In the genomic region with DNA sequence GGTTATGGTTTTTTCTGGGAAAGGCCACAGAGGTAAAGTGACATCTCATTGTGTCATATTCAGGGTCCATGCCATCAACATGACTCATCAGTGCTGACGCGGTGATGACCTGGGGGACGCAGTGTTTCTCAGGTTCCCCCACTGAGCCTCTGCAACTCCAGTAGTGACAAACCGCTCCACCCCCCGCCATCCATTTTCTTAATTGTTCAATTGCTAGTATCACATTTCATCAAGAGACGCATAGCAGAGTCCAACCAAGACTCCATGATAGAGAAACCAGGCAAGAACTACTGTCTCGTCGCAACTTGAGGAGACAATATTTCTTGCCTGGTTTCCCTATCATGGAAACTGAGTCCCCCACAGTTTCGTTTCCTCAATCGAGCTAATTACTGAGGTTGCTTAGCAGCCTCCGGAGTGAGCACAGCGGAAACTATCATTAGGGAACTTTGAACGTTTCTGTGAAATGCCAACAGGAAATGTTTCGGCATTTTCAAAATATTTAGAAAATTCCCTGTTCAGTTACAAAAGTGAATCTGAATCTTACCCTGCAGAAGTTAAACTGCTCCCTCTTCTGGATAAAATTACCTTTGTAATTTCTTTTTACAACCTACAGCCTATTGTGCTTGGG, we compare ENCODE assay signal across 8 cellular contexts. TPM values are rescaled to one million over a fixed set of nuclear protein-coding genes. Genes with fewer than 3 reads are reported as not detected.
A peak's percentile ranks its signal among the peaks of the same experiment; 100 is the strongest.
DNase-seq lines count a peak whose midpoint lies in the region; ATAC-seq, FAIRE-seq and TF ChIP-seq lines count a peak whose summit lies in the region.

No MANE protein-coding gene starts in this region.

- TF ChIP-seq POLR2A in esophagus squamous epithelium (IDR thresholded peaks at IDR 0.05) (no peak), testis (IDR thresholded peaks at IDR 0.05) (no peak)

- peak overlapping the region; percentile 38 to 82 (median 76) for H3K27ac ChIP-seq in esophagus squamous epithelium
- H3K27ac ChIP-seq in neural progenitor cell: no peak overlapping the region
- peak overlapping the region; percentile 67 to 86 for H3K27ac ChIP-seq in testis

- peak overlapping the region; percentile 72 for H3K27ac Mint-ChIP-seq in neural progenitor cell

- peak overlapping the region; percentile 84 for H2AFZ ChIP-seq in neural progenitor cell (replicated peaks)

- H3K27me3 Mint-ChIP-seq in neural progenitor cell (ENCODE audit: insufficient read depth, low read depth): peaks cover 2% of the 10 kb centered on the region

- H3K36me3 Mint-ChIP-seq in neural progenitor cell: no peaks in the 10 kb centered on the region

- TF ChIP-seq CTCF in esophagus squamous epithelium (IDR thresholded peaks at IDR 0.05) (peak in 5 of 6 experiments; percentile 17 to 54 (median 33)), neural progenitor cell (IDR thresholded peaks at IDR 0.05) (peak; percentile 33), testis (IDR thresholded peaks at IDR 0.05) (peak in 2 of 3 experiments; percentile 16 to 31)

- H3K9me3 Mint-ChIP-seq in neural progenitor cell: no peaks in the 10 kb centered on the region

- peaks cover 55% of the 10 kb centered on the region for H3K4me1 Mint-ChIP-seq in neural progenitor cell

- H3K36me3 ChIP-seq in esophagus squamous epithelium (no peaks in the 10 kb centered on the region), neural progenitor cell (no peaks in the 10 kb centered on the region), testis (ENCODE audit: low read depth, missing control alignments) (no peaks in the 10 kb centered on the region)

- H3K4me3 Mint-ChIP-seq in neural progenitor cell: no peak overlapping the region

- no peaks in the 10 kb centered on the region for H4K20me1 ChIP-seq in neural progenitor cell (ENCODE audit: low read depth)

- 13 to 23% methylated on average over 14 of the region's 14 CpGs for WGBS in esophagus squamous epithelium, 2 donors
- WGBS in testis, 2 donors: 30 to 39% methylated on average over 14 of the region's 14 CpGs

- intact Hi-C loops in esophagus squamous epithelium (cut with DNase I) (loop anchor here (5.0 kb wide), 2 partner anchors 63 to 78 kb away; no protein-coding TSS in a partner anchor), testis (cut with DNase I; ENCODE audit: low total_unique reads) (no loop called here)

- peak; percentile 90 for DNase-seq in NOMO-1 treated with DMSO at 0.1 percent for 48 hours (lab: John Stamatoyannopoulos, UW; ENCODE audit: unreplicated experiment)
- peak; percentile 85 for DNase-seq in activated CD8-positive, alpha-beta memory T cell treated with anti-CD3 and anti-CD28 coated beads, Interleukin-2, amount 50 U/mL, for 48 hours
- DNase-seq in esophagus squamous epithelium (lab: John Stamatoyannopoulos, UW): no peak
- peak; percentile 31 for DNase-seq in neural progenitor cell (ENCODE audit: low spot score)
- DNase-seq in testis: no peak
- DNase-seq in HPDE6-E6E7 (ENCODE audit: extremely low spot score): no peak

- H3K9ac ChIP-seq in neural progenitor cell: no peak overlapping the region

- FAIRE-seq in A204.1 (lab: Jason Lieb, UNC): peak; percentile 96

- H3K4me1 ChIP-seq in esophagus squamous epithelium (peaks cover 7 to 61% (median 21%) of the 10 kb centered on the region in 3 donors), neural progenitor cell (peaks cover 23% of the 10 kb centered on the region), testis (peaks cover 46% of the 10 kb centered on the region)

- peaks cover 7% of the 10 kb centered on the region for H3F3A ChIP-seq in neural progenitor cell (ENCODE audit: low read depth)

- no peaks in the 10 kb centered on the region for H3K27me3 ChIP-seq in esophagus squamous epithelium
- H3K27me3 ChIP-seq in neural progenitor cell: no peaks in the 10 kb centered on the region
- H3K27me3 ChIP-seq in testis: no peaks in the 10 kb centered on the region

- ATAC-seq in GM19463 (IDR thresholded peaks at IDR 0.05; ENCODE audit: unreplicated experiment): peak; percentile 26

- no peaks in the 10 kb centered on the region for H3K79me2 ChIP-seq in neural progenitor cell (ENCODE audit: low read depth)

- H3K4me3 ChIP-seq in esophagus squamous epithelium (peak overlapping the region; percentile 7 to 62 (median 38)), neural progenitor cell (peak overlapping the region; percentile 6), testis (no peak overlapping the region)

- H3K9me3 ChIP-seq in esophagus squamous epithelium (no peaks in the 10 kb centered on the region), neural progenitor cell (ENCODE audit: low read depth) (no peaks in the 10 kb centered on the region), testis (no peaks in the 10 kb centered on the region)

- peak overlapping the region; percentile 61 for H3K4me2 ChIP-seq in neural progenitor cell

RNA-seq across cellular contexts. Expression of a gene that starts 12.2 kb away (rescaled TPM):
- total RNA-seq in esophagus squamous epithelium (1,000 to 10,000 TPM in 1 of 4 donors, 100 to 1,000 TPM in 3; 284 to 1,204 (median 702) TPM), neural progenitor cell (ENCODE audit: low replicate concordance) (9.4 and 14.5 TPM in 2 replicates), testis (10 to 100 TPM; 15.0 to 19.6 TPM)
- polyA plus RNA-seq in testis (ENCODE audit: insufficient read depth, low read depth, low replicate concordance): 19.4 TPM

RNA-seq across cellular contexts. Expression of a gene that starts 49.2 kb away (rescaled TPM):
- total RNA-seq in esophagus squamous epithelium (10 to 100 TPM in 2 of 4 donors, 1 to 10 TPM in 2; 7.5 to 40.4 (median 12.1) TPM), neural progenitor cell (ENCODE audit: low replicate concordance) (0.59 and 0.94 TPM in 2 replicates), testis (10 to 100 TPM; 33.9 to 60.0 TPM)
- polyA plus RNA-seq in testis (ENCODE audit: insufficient read depth, low read depth, low replicate concordance): 19.1 TPM

Comparison
In these comparisons a context has a peak if more than half of its experiments do, and no peak if none do; other contexts are left out.
1. DNase-seq: peak in NOMO-1 treated with DMSO at 0.1 percent for 48 hours (single experiment), activated CD8-positive, alpha-beta memory T cell treated with anti-CD3 and anti-CD28 coated beads, Interleukin-2, amount 50 U/mL, for 48 hours (single experiment) and neural progenitor cell (single experiment); none in esophagus squamous epithelium (single experiment), testis (single experiment) and HPDE6-E6E7 (single experiment).
2. H3K4me3 ChIP-seq: peak in esophagus squamous epithelium (4 of 4) and neural progenitor cell (single experiment); none in testis (0 of 2).
3. RNA of a gene that starts 12.2 kb away (total RNA-seq): 284 to 1,204 TPM in esophagus squamous epithelium; 15.0 to 19.6 TPM in testis and 9.4 to 14.5 TPM in neural progenitor cell; every median in the first group is over 10 times any median in the second.
4. Peak in every context shown above with its lines, with median percentiles within 50 percentile points of each other: CTCF ChIP-seq.